ENCODE assay signal across 1 cellular context in the genomic region with DNA sequence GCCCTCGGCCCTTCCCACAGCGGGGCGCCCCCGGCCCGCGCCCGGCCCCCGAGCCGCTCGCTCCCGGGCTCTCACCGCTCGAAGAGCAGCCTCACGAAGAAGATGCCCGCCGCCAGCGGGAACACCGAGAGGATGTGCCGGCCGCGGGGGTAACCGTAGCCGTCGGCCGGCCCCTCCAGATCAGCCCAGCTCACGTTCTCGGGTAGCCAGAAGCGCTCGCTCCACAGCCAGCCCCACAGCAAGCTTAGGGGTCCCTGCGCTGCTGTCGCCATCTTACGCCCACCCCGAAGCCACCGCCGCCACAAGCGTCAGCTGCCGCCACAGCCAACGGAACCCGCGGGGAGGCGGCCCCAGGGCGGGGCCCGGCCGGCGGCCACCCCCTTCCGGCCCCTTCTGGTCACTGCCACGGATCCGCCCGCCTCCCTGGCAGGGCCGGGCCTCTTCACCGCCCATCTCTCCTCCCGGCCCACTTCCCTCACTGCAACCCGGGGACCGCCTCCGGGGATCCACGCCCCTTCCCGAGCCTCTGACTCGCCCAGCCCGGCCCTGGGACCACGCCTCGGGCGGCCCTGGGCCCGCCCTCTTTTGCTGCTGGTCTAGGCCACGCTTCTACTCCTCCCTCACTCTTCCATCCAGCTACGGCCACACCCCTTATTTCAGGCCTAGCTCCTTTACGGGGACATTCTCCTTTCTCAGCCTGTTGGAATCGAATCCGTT.
TF ChIP-seq lines count a peak whose summit lies in the region.

A gene with protein sequence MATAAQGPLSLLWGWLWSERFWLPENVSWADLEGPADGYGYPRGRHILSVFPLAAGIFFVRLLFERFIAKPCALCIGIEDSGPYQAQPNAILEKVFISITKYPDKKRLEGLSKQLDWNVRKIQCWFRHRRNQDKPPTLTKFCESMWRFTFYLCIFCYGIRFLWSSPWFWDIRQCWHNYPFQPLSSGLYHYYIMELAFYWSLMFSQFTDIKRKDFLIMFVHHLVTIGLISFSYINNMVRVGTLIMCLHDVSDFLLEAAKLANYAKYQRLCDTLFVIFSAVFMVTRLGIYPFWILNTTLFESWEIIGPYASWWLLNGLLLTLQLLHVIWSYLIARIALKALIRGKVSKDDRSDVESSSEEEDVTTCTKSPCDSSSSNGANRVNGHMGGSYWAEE (minus strand): TSS at position 344 of the 717 bp plus-strand sequence. CDS start 72 bp downstream, at position 272.

TF ChIP-seq in HepG2, 621 proteins besides CTCF, POLR2A, EP300 and RAD21 (continued from another document and continues in another):
- TF ChIP-seq, protein P1, sequence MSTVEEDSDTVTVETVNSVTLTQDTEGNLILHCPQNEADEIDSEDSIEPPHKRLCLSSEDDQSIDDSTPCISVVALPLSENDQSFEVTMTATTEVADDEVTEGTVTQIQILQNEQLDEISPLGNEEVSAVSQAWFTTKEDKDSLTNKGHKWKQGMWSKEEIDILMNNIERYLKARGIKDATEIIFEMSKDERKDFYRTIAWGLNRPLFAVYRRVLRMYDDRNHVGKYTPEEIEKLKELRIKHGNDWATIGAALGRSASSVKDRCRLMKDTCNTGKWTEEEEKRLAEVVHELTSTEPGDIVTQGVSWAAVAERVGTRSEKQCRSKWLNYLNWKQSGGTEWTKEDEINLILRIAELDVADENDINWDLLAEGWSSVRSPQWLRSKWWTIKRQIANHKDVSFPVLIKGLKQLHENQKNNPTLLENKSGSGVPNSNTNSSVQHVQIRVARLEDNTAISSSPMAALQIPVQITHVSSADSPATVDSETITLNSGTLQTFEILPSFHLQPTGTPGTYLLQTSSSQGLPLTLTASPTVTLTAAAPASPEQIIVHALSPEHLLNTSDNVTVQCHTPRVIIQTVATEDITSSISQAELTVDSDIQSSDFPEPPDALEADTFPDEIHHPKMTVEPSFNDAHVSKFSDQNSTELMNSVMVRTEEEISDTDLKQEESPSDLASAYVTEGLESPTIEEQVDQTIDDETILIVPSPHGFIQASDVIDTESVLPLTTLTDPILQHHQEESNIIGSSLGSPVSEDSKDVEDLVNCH (CRISPR knock-in tag; IDR thresholded peaks at IDR 0.05) = no peak
- TF ChIP-seq NBN (conservative IDR thresholded peaks at IDR 0.05) (no peak), CBX5 (CRISPR knock-in tag; IDR thresholded peaks at IDR 0.05; ENCODE audit: borderline replicate concordance) (no peak), ZNF235 (CRISPR knock-in tag; IDR thresholded peaks at IDR 0.05; ENCODE audit: borderline replicate concordance) (no peak; the same call in 1 of the 2 replicates), TSC22D2 (CRISPR knock-in tag; IDR thresholded peaks at IDR 0.05; ENCODE audit: borderline replicate concordance) (no peak), PLRG1 (conservative IDR thresholded peaks at IDR 0.05) (no peak), MTF2 (CRISPR knock-in tag; IDR thresholded peaks at IDR 0.05; ENCODE audit: borderline replicate concordance) (0 out of 2 replicates have a peak, but pooled peaks have one; percentile 53), KDM5B (CRISPR knock-in tag; IDR thresholded peaks at IDR 0.05; ENCODE audit: borderline replicate concordance) (0 out of 2 replicates have a peak, but pooled peaks have one; percentile 43), SATB2 (CRISPR knock-in tag; IDR thresholded peaks at IDR 0.05) (no peak), RXRA (CRISPR knock-in tag; IDR thresholded peaks at IDR 0.05) (no peak), SAP130 (CRISPR knock-in tag; IDR thresholded peaks at IDR 0.05; ENCODE audit: low read depth) (no peak; the same call in none of the 2 replicates), RFXANK (CRISPR knock-in tag; IDR thresholded peaks at IDR 0.05) (no peak), ZBTB7A (CRISPR knock-in tag; IDR thresholded peaks at IDR 0.05) (no peak), ZNF782 (CRISPR knock-in tag; IDR thresholded peaks at IDR 0.05; ENCODE audit: borderline replicate concordance) (no peak), HCFC1 (IDR thresholded peaks at IDR 0.05; ENCODE audit: low read depth, low read length) (no peak), TBL1XR1 (IDR thresholded peaks at IDR 0.05; ENCODE audit: borderline replicate concordance, low read length, partially characterized antibody) (peak; percentile 33), FOXO1 (CRISPR knock-in tag; IDR thresholded peaks at IDR 0.05) (no peak), ZNF326 (CRISPR knock-in tag; IDR thresholded peaks at IDR 0.05; ENCODE audit: borderline replicate concordance) (no peak), NR2F6 (IDR thresholded peaks at IDR 0.05) (no peak), NR2F6 (CRISPR knock-in tag; IDR thresholded peaks at IDR 0.05) (no peak), POLR2AphosphoS5 (IDR thresholded peaks at IDR 0.05; ENCODE audit: low read depth, low read length) (peak; percentile 82), ZNF367 (CRISPR knock-in tag; IDR thresholded peaks at IDR 0.05; ENCODE audit: borderline replicate concordance) (no peak), RBFOX2 (IDR thresholded peaks at IDR 0.05; ENCODE audit: low read depth, low read length) (peak; percentile 88), PAWR (CRISPR knock-in tag; IDR thresholded peaks at IDR 0.05; ENCODE audit: borderline replicate concordance) (no peak), GATA4 (IDR thresholded peaks at IDR 0.05; ENCODE audit: borderline replicate concordance, low read depth) (peak; percentile 52; the same call in 1 of the 2 replicates), HHEX (CRISPR knock-in tag; IDR thresholded peaks at IDR 0.05) (no peak), NR1H2 (CRISPR knock-in tag; IDR thresholded peaks at IDR 0.05; ENCODE audit: borderline replicate concordance, low read depth) (no peak), ZNF749 (CRISPR knock-in tag; IDR thresholded peaks at IDR 0.05; ENCODE audit: borderline replicate concordance) (no peak), ZNF451 (CRISPR knock-in tag; IDR thresholded peaks at IDR 0.05) (no peak; the same call in 1 of the 2 replicates), ZNF672 (CRISPR knock-in tag; IDR thresholded peaks at IDR 0.05) (no peak)
- TF ChIP-seq, protein P2, sequence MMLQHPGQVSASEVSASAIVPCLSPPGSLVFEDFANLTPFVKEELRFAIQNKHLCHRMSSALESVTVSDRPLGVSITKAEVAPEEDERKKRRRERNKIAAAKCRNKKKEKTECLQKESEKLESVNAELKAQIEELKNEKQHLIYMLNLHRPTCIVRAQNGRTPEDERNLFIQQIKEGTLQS (CRISPR knock-in tag; IDR thresholded peaks at IDR 0.05) = no peak
- TF ChIP-seq, protein P3, sequence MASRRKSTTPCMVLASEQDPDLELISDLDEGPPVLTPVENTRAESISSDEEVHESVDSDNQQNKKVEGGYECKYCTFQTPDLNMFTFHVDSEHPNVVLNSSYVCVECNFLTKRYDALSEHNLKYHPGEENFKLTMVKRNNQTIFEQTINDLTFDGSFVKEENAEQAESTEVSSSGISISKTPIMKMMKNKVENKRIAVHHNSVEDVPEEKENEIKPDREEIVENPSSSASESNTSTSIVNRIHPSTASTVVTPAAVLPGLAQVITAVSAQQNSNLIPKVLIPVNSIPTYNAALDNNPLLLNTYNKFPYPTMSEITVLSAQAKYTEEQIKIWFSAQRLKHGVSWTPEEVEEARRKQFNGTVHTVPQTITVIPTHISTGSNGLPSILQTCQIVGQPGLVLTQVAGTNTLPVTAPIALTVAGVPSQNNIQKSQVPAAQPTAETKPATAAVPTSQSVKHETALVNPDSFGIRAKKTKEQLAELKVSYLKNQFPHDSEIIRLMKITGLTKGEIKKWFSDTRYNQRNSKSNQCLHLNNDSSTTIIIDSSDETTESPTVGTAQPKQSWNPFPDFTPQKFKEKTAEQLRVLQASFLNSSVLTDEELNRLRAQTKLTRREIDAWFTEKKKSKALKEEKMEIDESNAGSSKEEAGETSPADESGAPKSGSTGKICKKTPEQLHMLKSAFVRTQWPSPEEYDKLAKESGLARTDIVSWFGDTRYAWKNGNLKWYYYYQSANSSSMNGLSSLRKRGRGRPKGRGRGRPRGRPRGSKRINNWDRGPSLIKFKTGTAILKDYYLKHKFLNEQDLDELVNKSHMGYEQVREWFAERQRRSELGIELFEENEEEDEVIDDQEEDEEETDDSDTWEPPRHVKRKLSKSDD (CRISPR knock-in tag; IDR thresholded peaks at IDR 0.05; ENCODE audit: low read depth) = peak; percentile 13; the same call in 1 of the 2 replicates
- TF ChIP-seq, protein P4, sequence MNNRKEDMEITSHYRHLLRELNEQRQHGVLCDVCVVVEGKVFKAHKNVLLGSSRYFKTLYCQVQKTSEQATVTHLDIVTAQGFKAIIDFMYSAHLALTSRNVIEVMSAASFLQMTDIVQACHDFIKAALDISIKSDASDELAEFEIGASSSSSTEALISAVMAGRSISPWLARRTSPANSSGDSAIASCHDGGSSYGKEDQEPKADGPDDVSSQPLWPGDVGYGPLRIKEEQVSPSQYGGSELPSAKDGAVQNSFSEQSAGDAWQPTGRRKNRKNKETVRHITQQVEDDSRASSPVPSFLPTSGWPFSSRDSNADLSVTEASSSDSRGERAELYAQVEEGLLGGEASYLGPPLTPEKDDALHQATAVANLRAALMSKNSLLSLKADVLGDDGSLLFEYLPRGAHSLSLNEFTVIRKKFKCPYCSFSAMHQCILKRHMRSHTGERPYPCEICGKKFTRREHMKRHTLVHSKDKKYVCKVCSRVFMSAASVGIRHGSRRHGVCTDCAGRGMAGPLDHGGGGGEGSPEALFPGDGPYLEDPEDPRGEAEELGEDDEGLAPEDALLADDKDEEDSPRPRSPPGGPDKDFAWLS (CRISPR knock-in tag; IDR thresholded peaks at IDR 0.05; ENCODE audit: borderline replicate concordance) = no peak
- TF ChIP-seq, protein P5, sequence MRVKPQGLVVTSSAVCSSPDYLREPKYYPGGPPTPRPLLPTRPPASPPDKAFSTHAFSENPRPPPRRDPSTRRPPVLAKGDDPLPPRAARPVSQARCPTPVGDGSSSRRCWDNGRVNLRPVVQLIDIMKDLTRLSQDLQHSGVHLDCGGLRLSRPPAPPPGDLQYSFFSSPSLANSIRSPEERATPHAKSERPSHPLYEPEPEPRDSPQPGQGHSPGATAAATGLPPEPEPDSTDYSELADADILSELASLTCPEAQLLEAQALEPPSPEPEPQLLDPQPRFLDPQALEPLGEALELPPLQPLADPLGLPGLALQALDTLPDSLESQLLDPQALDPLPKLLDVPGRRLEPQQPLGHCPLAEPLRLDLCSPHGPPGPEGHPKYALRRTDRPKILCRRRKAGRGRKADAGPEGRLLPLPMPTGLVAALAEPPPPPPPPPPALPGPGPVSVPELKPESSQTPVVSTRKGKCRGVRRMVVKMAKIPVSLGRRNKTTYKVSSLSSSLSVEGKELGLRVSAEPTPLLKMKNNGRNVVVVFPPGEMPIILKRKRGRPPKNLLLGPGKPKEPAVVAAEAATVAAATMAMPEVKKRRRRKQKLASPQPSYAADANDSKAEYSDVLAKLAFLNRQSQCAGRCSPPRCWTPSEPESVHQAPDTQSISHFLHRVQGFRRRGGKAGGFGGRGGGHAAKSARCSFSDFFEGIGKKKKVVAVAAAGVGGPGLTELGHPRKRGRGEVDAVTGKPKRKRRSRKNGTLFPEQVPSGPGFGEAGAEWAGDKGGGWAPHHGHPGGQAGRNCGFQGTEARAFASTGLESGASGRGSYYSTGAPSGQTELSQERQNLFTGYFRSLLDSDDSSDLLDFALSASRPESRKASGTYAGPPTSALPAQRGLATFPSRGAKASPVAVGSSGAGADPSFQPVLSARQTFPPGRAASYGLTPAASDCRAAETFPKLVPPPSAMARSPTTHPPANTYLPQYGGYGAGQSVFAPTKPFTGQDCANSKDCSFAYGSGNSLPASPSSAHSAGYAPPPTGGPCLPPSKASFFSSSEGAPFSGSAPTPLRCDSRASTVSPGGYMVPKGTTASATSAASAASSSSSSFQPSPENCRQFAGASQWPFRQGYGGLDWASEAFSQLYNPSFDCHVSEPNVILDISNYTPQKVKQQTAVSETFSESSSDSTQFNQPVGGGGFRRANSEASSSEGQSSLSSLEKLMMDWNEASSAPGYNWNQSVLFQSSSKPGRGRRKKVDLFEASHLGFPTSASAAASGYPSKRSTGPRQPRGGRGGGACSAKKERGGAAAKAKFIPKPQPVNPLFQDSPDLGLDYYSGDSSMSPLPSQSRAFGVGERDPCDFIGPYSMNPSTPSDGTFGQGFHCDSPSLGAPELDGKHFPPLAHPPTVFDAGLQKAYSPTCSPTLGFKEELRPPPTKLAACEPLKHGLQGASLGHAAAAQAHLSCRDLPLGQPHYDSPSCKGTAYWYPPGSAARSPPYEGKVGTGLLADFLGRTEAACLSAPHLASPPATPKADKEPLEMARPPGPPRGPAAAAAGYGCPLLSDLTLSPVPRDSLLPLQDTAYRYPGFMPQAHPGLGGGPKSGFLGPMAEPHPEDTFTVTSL (CRISPR knock-in tag; IDR thresholded peaks at IDR 0.05; ENCODE audit: borderline replicate concordance) = no peak
- TF ChIP-seq, protein P6, sequence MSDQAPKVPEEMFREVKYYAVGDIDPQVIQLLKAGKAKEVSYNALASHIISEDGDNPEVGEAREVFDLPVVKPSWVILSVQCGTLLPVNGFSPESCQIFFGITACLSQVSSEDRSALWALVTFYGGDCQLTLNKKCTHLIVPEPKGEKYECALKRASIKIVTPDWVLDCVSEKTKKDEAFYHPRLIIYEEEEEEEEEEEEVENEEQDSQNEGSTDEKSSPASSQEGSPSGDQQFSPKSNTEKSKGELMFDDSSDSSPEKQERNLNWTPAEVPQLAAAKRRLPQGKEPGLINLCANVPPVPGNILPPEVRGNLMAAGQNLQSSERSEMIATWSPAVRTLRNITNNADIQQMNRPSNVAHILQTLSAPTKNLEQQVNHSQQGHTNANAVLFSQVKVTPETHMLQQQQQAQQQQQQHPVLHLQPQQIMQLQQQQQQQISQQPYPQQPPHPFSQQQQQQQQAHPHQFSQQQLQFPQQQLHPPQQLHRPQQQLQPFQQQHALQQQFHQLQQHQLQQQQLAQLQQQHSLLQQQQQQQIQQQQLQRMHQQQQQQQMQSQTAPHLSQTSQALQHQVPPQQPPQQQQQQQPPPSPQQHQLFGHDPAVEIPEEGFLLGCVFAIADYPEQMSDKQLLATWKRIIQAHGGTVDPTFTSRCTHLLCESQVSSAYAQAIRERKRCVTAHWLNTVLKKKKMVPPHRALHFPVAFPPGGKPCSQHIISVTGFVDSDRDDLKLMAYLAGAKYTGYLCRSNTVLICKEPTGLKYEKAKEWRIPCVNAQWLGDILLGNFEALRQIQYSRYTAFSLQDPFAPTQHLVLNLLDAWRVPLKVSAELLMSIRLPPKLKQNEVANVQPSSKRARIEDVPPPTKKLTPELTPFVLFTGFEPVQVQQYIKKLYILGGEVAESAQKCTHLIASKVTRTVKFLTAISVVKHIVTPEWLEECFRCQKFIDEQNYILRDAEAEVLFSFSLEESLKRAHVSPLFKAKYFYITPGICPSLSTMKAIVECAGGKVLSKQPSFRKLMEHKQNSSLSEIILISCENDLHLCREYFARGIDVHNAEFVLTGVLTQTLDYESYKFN (CRISPR knock-in tag; conservative IDR thresholded peaks at IDR 0.05) = no peak; the same call in 1 of the 2 replicates
- TF ChIP-seq, protein P7, sequence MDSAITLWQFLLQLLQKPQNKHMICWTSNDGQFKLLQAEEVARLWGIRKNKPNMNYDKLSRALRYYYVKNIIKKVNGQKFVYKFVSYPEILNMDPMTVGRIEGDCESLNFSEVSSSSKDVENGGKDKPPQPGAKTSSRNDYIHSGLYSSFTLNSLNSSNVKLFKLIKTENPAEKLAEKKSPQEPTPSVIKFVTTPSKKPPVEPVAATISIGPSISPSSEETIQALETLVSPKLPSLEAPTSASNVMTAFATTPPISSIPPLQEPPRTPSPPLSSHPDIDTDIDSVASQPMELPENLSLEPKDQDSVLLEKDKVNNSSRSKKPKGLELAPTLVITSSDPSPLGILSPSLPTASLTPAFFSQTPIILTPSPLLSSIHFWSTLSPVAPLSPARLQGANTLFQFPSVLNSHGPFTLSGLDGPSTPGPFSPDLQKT (CRISPR knock-in tag; IDR thresholded peaks at IDR 0.05; ENCODE audit: borderline replicate concordance) = no peak
- TF ChIP-seq, protein P8, sequence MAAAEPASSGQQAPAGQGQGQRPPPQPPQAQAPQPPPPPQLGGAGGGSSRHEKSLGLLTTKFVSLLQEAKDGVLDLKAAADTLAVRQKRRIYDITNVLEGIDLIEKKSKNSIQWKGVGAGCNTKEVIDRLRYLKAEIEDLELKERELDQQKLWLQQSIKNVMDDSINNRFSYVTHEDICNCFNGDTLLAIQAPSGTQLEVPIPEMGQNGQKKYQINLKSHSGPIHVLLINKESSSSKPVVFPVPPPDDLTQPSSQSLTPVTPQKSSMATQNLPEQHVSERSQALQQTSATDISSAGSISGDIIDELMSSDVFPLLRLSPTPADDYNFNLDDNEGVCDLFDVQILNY (CRISPR knock-in tag; conservative IDR thresholded peaks at IDR 0.05) = no peak
